Comparison of ENCODE assay signal across 1 cellular context in the genomic region with DNA sequence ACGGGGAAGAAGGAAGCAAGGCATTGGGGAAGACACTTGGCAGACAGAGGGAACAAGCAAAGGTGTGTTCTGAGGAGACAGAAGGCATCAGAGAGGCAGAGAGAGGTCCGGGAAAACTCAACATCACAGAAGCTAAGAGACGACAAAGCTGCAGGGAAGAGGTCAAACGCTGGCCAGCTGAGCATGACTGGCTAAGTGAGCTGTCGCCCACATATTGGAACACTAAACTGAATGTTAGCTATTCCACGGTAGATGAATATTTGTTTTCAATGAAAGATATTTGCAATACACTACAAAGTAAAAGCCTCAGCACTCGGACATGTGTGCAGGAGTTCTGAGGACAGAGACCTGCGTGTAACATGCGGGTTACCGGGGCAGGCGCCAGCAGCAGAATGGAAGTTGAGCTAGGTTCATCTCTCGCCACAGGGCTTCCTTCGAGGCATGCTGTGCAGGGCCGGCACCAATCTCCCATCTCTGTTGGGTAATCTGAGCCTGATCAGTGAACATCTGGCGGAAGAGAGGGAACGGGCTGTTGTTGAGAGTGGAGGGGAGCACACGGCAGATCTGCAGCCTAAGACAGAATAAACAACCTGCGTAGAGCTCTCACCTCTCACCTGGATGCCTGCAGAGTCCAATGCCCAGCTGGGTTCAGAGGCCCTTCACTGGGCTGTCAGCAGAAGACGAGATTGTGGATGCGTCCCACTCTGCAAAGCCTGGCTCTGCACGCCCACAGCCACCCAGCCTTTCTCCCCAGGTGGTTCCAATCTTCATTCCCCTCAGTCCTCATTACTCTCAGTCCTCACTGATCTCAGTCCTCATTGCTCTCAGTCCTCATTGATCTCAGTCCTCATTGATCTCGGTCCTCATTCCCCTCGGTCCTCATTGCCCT.
TF ChIP-seq lines count a peak whose summit lies in the region.

No MANE protein-coding gene starts in this region.

TF ChIP-seq in A549, 52 proteins besides CTCF, POLR2A, EP300 and RAD21 (continued from another document):
- TF ChIP-seq REST (IDR thresholded peaks at IDR 0.05) (no peak), ZC3H11A (IDR thresholded peaks at IDR 0.05) (no peak), NFE2L2 (conservative IDR thresholded peaks at IDR 0.05; ENCODE audit: low read length) (no peak), HOXB5 (CRISPR knock-in tag; IDR thresholded peaks at IDR 0.05) (no peak), CBX2 (IDR thresholded peaks at IDR 0.05; ENCODE audit: borderline replicate concordance, low read depth) (no peak), FOSB (CRISPR knock-in tag; IDR thresholded peaks at IDR 0.05) (no peak), NR3C1 (IDR thresholded peaks at IDR 0.05) (no peak), KDM5A (IDR thresholded peaks at IDR 0.05) (no peak)
TF ChIP-seq in A549: peak in this region for 0.
